ENCODE assay signal across 16 cellular contexts in genomic region chr4:171924761-171925376, GRCh38.
A peak's percentile ranks its signal among the peaks of the same experiment; 100 is the strongest.
DNase-seq lines count a peak whose midpoint lies in the region; ATAC-seq and TF ChIP-seq lines count a peak whose summit lies in the region.
"Had no signal": no experiment of that assay in that cellular context is flagged by ENCODE, and none has a peak within 500 bp of the region (broad histone marks: within the 10 kb centered on the region; RNA-seq: fewer than 3 reads in every experiment).

No MANE protein-coding gene starts in this region.

- no peaks in the 10 kb centered on the region for H3K4me1 ChIP-seq in mesodermal cell (ENCODE audit: control insufficient read depth, insufficient read depth, low read length, poor library complexity, severe bottlenecking)
- H3K4me1 ChIP-seq in effector memory CD4-positive, alpha-beta T cell (ENCODE audit: control insufficient read depth, insufficient read depth, low read length, poor library complexity, severe bottlenecking) = no peaks in the 10 kb centered on the region
- H3K4me1 ChIP-seq in colonic mucosa = no peaks in the 10 kb centered on the region
- H3K4me1 ChIP-seq: BE2C, SJSA1 had no signal

- DNase-seq in EL (peak; percentile 0), NCI-H1417 (lab: John Stamatoyannopoulos, UW) (peak in 2 of 3 experiments; percentile 47 to 84), NCI-H748 treated with DMSO at 0.1 percent for 48 hours (lab: John Stamatoyannopoulos, UW) (peak; percentile 54), omental fat pad (ENCODE audit: low spot score) (no peak), colonic mucosa (no peak), SIG-M5 treated with dmso at 0.1 percent for 504 hours (lab: John Stamatoyannopoulos, UW; ENCODE audit: unreplicated experiment) (no peak)
- no peak for DNase-seq in effector memory CD4-positive, alpha-beta T cell
- DNase-seq: BE2C; CD4-positive, alpha-beta T cell; KG1; NCI-H1694; NCI-H526; PC-9; T-helper 2 cell had no signal

- intact Hi-C loops in colonic mucosa (cut with DNase I) = no loop called here

- H3K36me3 ChIP-seq in mesodermal cell (ENCODE audit: control insufficient read depth, insufficient read depth, low read length) = no peaks in the 10 kb centered on the region
- no peaks in the 10 kb centered on the region for H3K36me3 ChIP-seq in effector memory CD4-positive, alpha-beta T cell (ENCODE audit: control insufficient read depth, insufficient read depth, low read length)
- H3K36me3 ChIP-seq in colonic mucosa = no peaks in the 10 kb centered on the region
- H3K36me3 ChIP-seq: BE2C, SJSA1 had no signal

- peak overlapping the region; percentile 16 for H3K27ac ChIP-seq in mesodermal cell (ENCODE audit: low read depth, low read length, severe bottlenecking)
- no peak overlapping the region for H3K27ac ChIP-seq in effector memory CD4-positive, alpha-beta T cell (ENCODE audit: insufficient read depth, low read length, poor library complexity, severe bottlenecking)
- no peak overlapping the region for H3K27ac ChIP-seq in colonic mucosa
- H3K27ac ChIP-seq: PC-9, SJSA1 had no signal

- no peaks in the 10 kb centered on the region for H3K9me3 ChIP-seq in mesodermal cell (ENCODE audit: control insufficient read depth, low read length)
- H3K9me3 ChIP-seq in effector memory CD4-positive, alpha-beta T cell (ENCODE audit: control insufficient read depth, low read length) = no peaks in the 10 kb centered on the region
- H3K9me3 ChIP-seq in colonic mucosa = no peaks in the 10 kb centered on the region
- H3K9me3 ChIP-seq: BE2C had no signal

- no peaks in the 10 kb centered on the region for H3K27me3 ChIP-seq in effector memory CD4-positive, alpha-beta T cell (replicated peaks; ENCODE audit: control insufficient read depth, insufficient read depth, low read length, poor library complexity, severe bottlenecking)
- no peaks in the 10 kb centered on the region for H3K27me3 ChIP-seq in colonic mucosa
- H3K27me3 ChIP-seq: BE2C, SJSA1 had no signal

- no peak for TF ChIP-seq CTCF in omental fat pad (IDR thresholded peaks at IDR 0.05)
- TF ChIP-seq CTCF in colonic mucosa (IDR thresholded peaks at IDR 0.05) = no peak

- no peak overlapping the region for H3K9ac ChIP-seq in colonic mucosa (ENCODE audit: low read depth in 2 of 2, low read length in 2 of 2)

- H3K4me3 ChIP-seq in mesodermal cell (ENCODE audit: extremely low read depth, insufficient read depth, low read length, poor library complexity, severe bottlenecking) (no peak overlapping the region), colonic mucosa (no peak overlapping the region)
- no peak overlapping the region for H3K4me3 ChIP-seq in effector memory CD4-positive, alpha-beta T cell (ENCODE audit: insufficient read depth, low read depth, low read length, poor library complexity, severe bottlenecking)
- H3K4me3 ChIP-seq: PC-9, SJSA1 had no signal

- 86 to 91% methylated on average over 3 to 4 of the region's 5 CpGs for WGBS in mesodermal cell (ENCODE audit: insufficient coverage in 2 of 2), 2 experiments

- no peak for ATAC-seq in omental fat pad (ENCODE audit: low FRiP score)

Comparison
In these comparisons a context has a peak if more than half of its experiments do, and no peak if none do; other contexts are left out.
1. DNase-seq: peak in EL (single experiment), NCI-H1417 (2 of 3) and NCI-H748 treated with DMSO at 0.1 percent for 48 hours (single experiment); none in omental fat pad (single experiment), effector memory CD4-positive, alpha-beta T cell (0 of 3), colonic mucosa (single experiment) and SIG-M5 treated with dmso at 0.1 percent for 504 hours (single experiment).